In the genomic region with DNA sequence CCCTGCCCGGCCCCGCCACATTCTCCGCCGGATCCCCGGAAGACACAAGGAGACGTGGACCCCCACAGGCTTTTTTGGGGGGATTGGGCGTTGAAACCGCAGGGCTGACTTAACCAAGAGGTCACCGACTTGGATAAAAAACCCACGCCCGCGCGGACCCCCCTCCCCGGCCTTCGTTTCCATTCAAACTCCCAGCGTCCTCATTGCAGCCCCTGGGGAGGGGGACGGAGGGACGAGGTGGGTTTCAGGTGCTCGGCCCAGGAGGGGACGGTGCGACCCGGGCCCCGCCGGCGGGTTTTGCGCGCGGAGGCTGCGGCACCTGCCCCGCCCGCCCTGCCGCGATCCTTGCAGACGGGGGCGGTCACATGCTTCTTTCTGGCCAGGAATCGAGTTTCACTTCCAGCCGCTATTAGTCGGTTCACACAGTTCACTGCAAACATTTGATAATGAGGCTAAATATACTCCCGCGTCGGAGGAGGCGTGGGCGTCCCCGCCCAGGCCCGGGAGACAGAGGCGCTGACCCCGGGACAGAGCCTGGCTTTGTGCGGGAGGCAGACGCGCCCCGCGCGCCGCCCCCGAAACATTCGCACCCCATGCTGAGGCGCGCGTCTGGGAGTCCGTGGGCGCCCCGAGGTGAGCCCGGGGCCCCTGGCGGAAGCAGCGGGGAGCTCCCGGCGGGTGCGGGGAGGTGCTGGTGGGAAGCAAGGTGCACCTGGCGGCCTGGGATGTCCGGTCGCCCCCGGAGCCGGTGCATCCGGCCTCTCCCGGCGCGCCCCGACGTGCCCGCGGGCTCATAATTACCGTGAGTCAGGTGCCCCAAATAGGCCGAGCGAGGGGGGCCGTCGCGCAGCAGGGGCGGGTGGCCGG, we compare ENCODE assay signal across 8 cellular contexts. TPM values are rescaled to one million over a fixed set of nuclear protein-coding genes. Genes with fewer than 3 reads are reported as not detected.
A peak's percentile ranks its signal among the peaks of the same experiment; 100 is the strongest.
DNase-seq lines count a peak whose midpoint lies in the region; ATAC-seq and TF ChIP-seq lines count a peak whose summit lies in the region.

No MANE protein-coding gene starts in this region.

- peak; percentile 54 for DNase-seq in AG20443 (ENCODE audit: low spot score)
- DNase-seq in GM20000 (ENCODE audit: low spot score) = peak; percentile 78
- DNase-seq in OCI-M1 (lab: John Stamatoyannopoulos, UW) = peak; percentile 67
- DNase-seq in chondrocyte (ENCODE audit: low spot score) = no peak
- no peak for DNase-seq in NCI-H1694 treated with DMSO at 0.1 percent for 48 hours (lab: John Stamatoyannopoulos, UW)

- H3K9ac ChIP-seq in liver (ENCODE audit: low read depth in 1 of 2, low read length in 2 of 2) (no peak overlapping the region), stomach smooth muscle (ENCODE audit: low read length in 2 of 2) (peak overlapping the region in 1 of 2 donors; percentile 22)

- H3K36me3 ChIP-seq in liver (ENCODE audit: control insufficient read depth in 4 of 4, insufficient read depth in 3 of 4, low read depth in 1 of 4, low read length in 3 of 4) = no peaks in the 10 kb centered on the region
- H3K36me3 ChIP-seq in stomach smooth muscle (ENCODE audit: control insufficient read depth in 2 of 2, insufficient read depth in 2 of 2, low read length in 2 of 2) = no peaks in the 10 kb centered on the region

- H3K27me3 ChIP-seq in liver (ENCODE audit: control insufficient read depth in 4 of 4, insufficient read depth in 4 of 4, low read length in 3 of 4) (peaks cover 0 to 3% (median under 1%) of the 10 kb centered on the region in 4 donors), stomach smooth muscle (ENCODE audit: control insufficient read depth in 1 of 2, insufficient read depth in 2 of 2, low read length in 2 of 2) (peaks cover 10 to 35% of the 10 kb centered on the region in 2 donors)

- peaks cover 3% of the 10 kb centered on the region for H3K9me3 Mint-ChIP-seq in chondrocyte (ENCODE audit: low read depth)

- H3K36me3 Mint-ChIP-seq in chondrocyte (ENCODE audit: low read depth) = no peaks in the 10 kb centered on the region

- WGBS in liver = 3% methylated on average over 89 of the region's 89 CpGs

- no peaks in the 10 kb centered on the region for H3K27me3 Mint-ChIP-seq in chondrocyte (ENCODE audit: low read depth)

- no peak for ATAC-seq in GM21515 (IDR thresholded peaks at IDR 0.05; ENCODE audit: unreplicated experiment)

- TF ChIP-seq CTCF in GM20000 (IDR thresholded peaks at IDR 0.05; ENCODE audit: extremely low read depth, missing control alignments) (no peak), chondrocyte (IDR thresholded peaks at IDR 0.05) (peak; percentile 52), liver (IDR thresholded peaks at IDR 0.05; ENCODE audit: low read depth, low read length, missing input control) (no peak)

- H3K4me1 ChIP-seq in liver (ENCODE audit: control insufficient read depth in 4 of 4, insufficient read depth in 4 of 4, low read length in 3 of 4) (peaks cover 9 to 34% (median 18%) of the 10 kb centered on the region in 4 donors), stomach smooth muscle (ENCODE audit: control insufficient read depth, insufficient read depth, low read length) (peaks cover 22% of the 10 kb centered on the region)

- H3K4me3 Mint-ChIP-seq in chondrocyte (ENCODE audit: unreplicated experiment) = peak overlapping the region; percentile 53

- H3K27ac ChIP-seq in liver (ENCODE audit: low read depth in 1 of 2, low read length in 2 of 2) = no peak overlapping the region
- no peak overlapping the region for H3K27ac ChIP-seq in stomach smooth muscle (ENCODE audit: low read length)

- H3K27ac Mint-ChIP-seq in chondrocyte (ENCODE audit: unreplicated experiment) = no peak overlapping the region

- H3K9me3 ChIP-seq in liver (ENCODE audit: control insufficient read depth in 4 of 4, low read length in 3 of 4) (no peaks in the 10 kb centered on the region), stomach smooth muscle (ENCODE audit: control insufficient read depth in 2 of 2, low read length in 2 of 2) (no peaks in the 10 kb centered on the region)

- peak in 1 of 2 donors; percentile 30 for TF ChIP-seq RAD21 in liver (IDR thresholded peaks at IDR 0.05)

- peak overlapping the region; percentile 31 to 41 (median 38) for H3K4me3 ChIP-seq in liver (ENCODE audit: low read depth in 1 of 3, low read length in 3 of 3)
- H3K4me3 ChIP-seq in stomach smooth muscle (ENCODE audit: low read length in 2 of 2) = peak overlapping the region; percentile 36 to 69

- peaks cover 19% of the 10 kb centered on the region for H3K4me1 Mint-ChIP-seq in chondrocyte (ENCODE audit: low read depth)

TF ChIP-seq in liver, 16 proteins besides CTCF, POLR2A, EP300 and RAD21:
- peak in 1 of 2 donors; percentile 21 for TF ChIP-seq RXRA (IDR thresholded peaks at IDR 0.05)
- TF ChIP-seq EGR1 (IDR thresholded peaks at IDR 0.05; ENCODE audit: low read depth in 2 of 2) = peak in 1 of 2 donors; percentile 61
- TF ChIP-seq ZBTB33 (IDR thresholded peaks at IDR 0.05) = no peak
- TF ChIP-seq HNF4G (IDR thresholded peaks at IDR 0.05) = no peak

RNA-seq across cellular contexts. Expression of gene PDGFA, which starts 2.7 kb away (rescaled TPM):
- 38.1 to 72.5 TPM (median 70.6 TPM) in 3 replicates for total RNA-seq in chondrocyte
- 1 to 10 TPM; 2.0 to 5.1 TPM for total RNA-seq in liver
- polyA plus RNA-seq in liver = 1 to 10 TPM; 1.4 to 2.1 TPM

Comparison
In these comparisons a context has a peak if more than half of its experiments do, and no peak if none do; other contexts are left out.
1. DNase-seq: peak in AG20443 (single experiment), GM20000 (single experiment) and OCI-M1 (single experiment); none in chondrocyte (single experiment) and NCI-H1694 treated with DMSO at 0.1 percent for 48 hours (single experiment).